ENCODE assay signal across 9 cellular contexts in the genomic region with DNA sequence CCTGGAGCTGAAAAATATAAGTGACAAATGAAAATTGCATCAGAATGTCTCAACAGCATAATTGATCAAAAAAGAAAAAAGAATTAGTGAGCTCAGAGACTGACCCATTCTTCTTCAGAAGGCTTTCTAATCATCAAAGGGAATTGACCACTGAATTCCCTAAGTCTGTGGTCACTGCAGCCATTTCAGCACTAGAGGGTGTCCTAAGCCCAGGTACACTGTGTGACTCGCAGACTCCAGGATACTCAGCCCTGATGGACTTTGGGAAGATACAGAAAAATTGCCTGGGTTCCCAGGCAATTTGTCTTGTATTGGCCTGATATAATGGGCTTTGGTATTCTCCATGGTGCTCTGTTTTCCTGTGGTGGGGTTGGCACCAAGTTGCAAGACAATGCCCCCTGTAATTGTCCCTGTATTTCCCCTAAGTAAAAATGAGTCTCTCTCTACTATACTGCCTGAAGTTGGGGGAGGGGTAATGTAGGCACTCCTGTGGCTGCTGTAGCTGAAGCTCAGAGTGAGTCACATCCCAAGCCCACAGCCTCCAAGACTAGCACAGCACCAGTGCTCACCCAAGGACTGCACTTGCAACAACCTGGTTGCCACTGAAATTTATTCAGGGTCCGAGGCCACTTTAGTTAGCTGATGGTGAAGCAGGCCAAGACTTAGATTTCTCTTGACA.
DNase-seq lines count a peak whose midpoint lies in the region; ATAC-seq and TF ChIP-seq lines count a peak whose summit lies in the region.
"Had no signal": no experiment of that assay in that cellular context is flagged by ENCODE, and none has a peak within 500 bp of the region (broad histone marks: within the 10 kb centered on the region; RNA-seq: fewer than 3 reads in every experiment).

No MANE protein-coding gene starts in this region.

- H3K9ac ChIP-seq in adipocyte (ENCODE audit: low read length) = no peak overlapping the region

- H3K4me3 ChIP-seq in BJ (ENCODE audit: low read depth, low read length) = no peak overlapping the region
- no peak overlapping the region for H3K4me3 ChIP-seq in adipocyte (ENCODE audit: low read length)
- H3K4me3 ChIP-seq in tibial nerve = no peak overlapping the region

- H3K4me1 ChIP-seq in adipocyte (ENCODE audit: control insufficient read depth, insufficient read depth, low read length) = no peaks in the 10 kb centered on the region
- H3K4me1 ChIP-seq in tibial nerve = no peaks in the 10 kb centered on the region

- CTCF ChIA-PET in BJ (lab: Yijun Ruan, JAX) = interaction anchor here (0.6 to 2.4 kb wide), 13 partner anchors 11 to 580 kb away, joined by 3 to 16 read pairs (median 3); no protein-coding TSS in a partner anchor

- H3K27ac Mint-ChIP-seq in stimulated activated naive B cell treated with anti-CD40 and anti-IgM and Interleukin-4, amounts not matched to agents 10 μg/mL and 1 μg/mL and 100 μg/mL, for 72 hours = no peak overlapping the region

- TF ChIP-seq POLR2A in tibial nerve (IDR thresholded peaks at IDR 0.05) = no peak

- POLR2A ChIA-PET in BJ (lab: Charles Lee) = no interaction called here

- peak; percentile 80 for TF ChIP-seq CTCF in BJ (IDR thresholded peaks at IDR 0.05; ENCODE audit: insufficient read depth, low read depth, low read length)
- no peak for TF ChIP-seq CTCF in tibial nerve (IDR thresholded peaks at IDR 0.05)

- no peaks in the 10 kb centered on the region for H3K36me3 Mint-ChIP-seq in stimulated activated naive B cell treated with anti-CD40 and anti-IgM and Interleukin-4, amounts not matched to agents 10 μg/mL and 1 μg/mL and 100 μg/mL, for 72 hours

- peak; percentile 6 for DNase-seq in BJ (ENCODE audit: low read depth)
- DNase-seq in KBM-7 = peak; percentile 6
- DNase-seq in adipocyte (ENCODE audit: low read depth) = peak; percentile 12
- peak; percentile 80 for DNase-seq in kidney glomerular epithelial cell (lab: John Stamatoyannopoulos, UW)
- DNase-seq in stimulated activated naive CD4-positive, alpha-beta T cell treated with Interleukin-2 at 50 U/mL for 16 hours (lab: John Stamatoyannopoulos, UW) = no peak
- no peak for DNase-seq in tibial nerve (ENCODE audit: low spot score in 2 of 2)
- no peak for DNase-seq in stimulated activated naive B cell treated with anti-CD40 and anti-IgM and Interleukin-4, amounts not matched to agents 10 μg/mL and 1 μg/mL and 100 μg/mL, for 72 hours
- DNase-seq: activated CD4-positive, alpha-beta T cell treated with anti-CD3 and anti-CD28 coated beads, Interleukin-2, amount 50 U/mL, for 48 hours had no signal

- no peak overlapping the region for H3K27ac ChIP-seq in tibial nerve

- in situ Hi-C loops in KBM-7 (cut with MboI; ENCODE audit: low pct_unique_long_range_greater_than_20kb, low sequenced_read_pairs) = no loop called here

- H3K9me3 ChIP-seq in adipocyte (ENCODE audit: control insufficient read depth, low read length) = peaks cover 14% of the 10 kb centered on the region
- H3K9me3 ChIP-seq in tibial nerve = peaks cover 0 to 32% (median 0%) of the 10 kb centered on the region in 4 donors

- H3K4me1 Mint-ChIP-seq in stimulated activated naive B cell treated with anti-CD40 and anti-IgM and Interleukin-4, amounts not matched to agents 10 μg/mL and 1 μg/mL and 100 μg/mL, for 72 hours = no peaks in the 10 kb centered on the region

- no peak overlapping the region for H3K4me3 Mint-ChIP-seq in stimulated activated naive B cell treated with anti-CD40 and anti-IgM and Interleukin-4, amounts not matched to agents 10 μg/mL and 1 μg/mL and 100 μg/mL, for 72 hours

- H3K27me3 ChIP-seq in BJ (ENCODE audit: control insufficient read depth, insufficient read depth, low read length) (no peaks in the 10 kb centered on the region), adipocyte (replicated peaks; ENCODE audit: control insufficient read depth, insufficient read depth, low read length) (no peaks in the 10 kb centered on the region), tibial nerve (no peaks in the 10 kb centered on the region)

- H3K36me3 ChIP-seq in BJ (ENCODE audit: control insufficient read depth, insufficient read depth, low read length) (no peaks in the 10 kb centered on the region), adipocyte (ENCODE audit: control insufficient read depth, insufficient read depth, low read length, severe bottlenecking) (no peaks in the 10 kb centered on the region), tibial nerve (no peaks in the 10 kb centered on the region)

- peaks cover 0 to 11% of the 10 kb centered on the region in 2 donors for H3K9me3 Mint-ChIP-seq in stimulated activated naive B cell treated with anti-CD40 and anti-IgM and Interleukin-4, amounts not matched to agents 10 μg/mL and 1 μg/mL and 100 μg/mL, for 72 hours

- no peaks in the 10 kb centered on the region for H3K27me3 Mint-ChIP-seq in stimulated activated naive B cell treated with anti-CD40 and anti-IgM and Interleukin-4, amounts not matched to agents 10 μg/mL and 1 μg/mL and 100 μg/mL, for 72 hours

- TF ChIP-seq EP300 in tibial nerve (IDR thresholded peaks at IDR 0.05) = no peak

- ATAC-seq in GM21367 (IDR thresholded peaks at IDR 0.05; ENCODE audit: unreplicated experiment) = no peak
- no peak for ATAC-seq in stimulated activated naive B cell treated with anti-CD40 and anti-IgM and Interleukin-4, amounts not matched to agents 10 μg/mL and 1 μg/mL and 100 μg/mL, for 72 hours (replicated peaks)

- 64 to 67% methylated on average over 2 of the region's 2 CpGs for WGBS in tibial nerve, 2 donors

Comparison
In these comparisons a context has a peak if more than half of its experiments do, and no peak if none do; other contexts are left out.
1. DNase-seq: peak in BJ (single experiment), KBM-7 (single experiment), adipocyte (single experiment) and kidney glomerular epithelial cell (single experiment); none in stimulated activated naive CD4-positive, alpha-beta T cell treated with Interleukin-2 at 50 U/mL for 16 hours (single experiment), tibial nerve (0 of 2) and stimulated activated naive B cell treated with anti-CD40 and anti-IgM and Interleukin-4, amounts not matched to agents 10 μg/mL and 1 μg/mL and 100 μg/mL, for 72 hours (single experiment).